In the genomic region with DNA sequence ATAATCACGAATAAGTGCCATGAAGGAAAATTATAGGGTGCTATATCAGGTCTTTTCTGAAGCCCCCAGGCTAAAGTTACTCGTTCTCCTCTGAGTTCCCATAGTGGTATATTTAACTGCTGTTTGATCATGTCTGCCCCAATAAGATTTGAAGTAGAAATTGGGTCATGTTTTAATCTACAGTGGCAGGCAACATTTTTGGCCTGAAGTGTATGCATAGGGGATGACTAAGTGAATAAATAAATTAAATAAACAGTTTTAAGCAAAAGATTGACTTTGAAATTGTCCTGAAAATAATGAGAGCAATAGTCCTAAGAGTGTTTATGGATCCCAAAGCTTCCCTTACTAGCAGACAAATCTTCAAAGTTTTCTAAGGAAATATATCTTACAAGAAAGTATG, we compare ENCODE assay signal across 3 cellular contexts.
"Had no signal": no experiment of that assay in that cellular context is flagged by ENCODE, and none has a peak within 500 bp of the region (broad histone marks: within the 10 kb centered on the region; RNA-seq: fewer than 3 reads in every experiment).

No MANE protein-coding gene starts in this region.

- H3K4me3 ChIP-seq: GM12878 had no signal

- ATAC-seq: GM12878 had no signal

- DNase-seq: GDM1, GF-D8 had no signal
